Comparison of ENCODE assay signal across 8 cellular contexts in the genomic region with DNA sequence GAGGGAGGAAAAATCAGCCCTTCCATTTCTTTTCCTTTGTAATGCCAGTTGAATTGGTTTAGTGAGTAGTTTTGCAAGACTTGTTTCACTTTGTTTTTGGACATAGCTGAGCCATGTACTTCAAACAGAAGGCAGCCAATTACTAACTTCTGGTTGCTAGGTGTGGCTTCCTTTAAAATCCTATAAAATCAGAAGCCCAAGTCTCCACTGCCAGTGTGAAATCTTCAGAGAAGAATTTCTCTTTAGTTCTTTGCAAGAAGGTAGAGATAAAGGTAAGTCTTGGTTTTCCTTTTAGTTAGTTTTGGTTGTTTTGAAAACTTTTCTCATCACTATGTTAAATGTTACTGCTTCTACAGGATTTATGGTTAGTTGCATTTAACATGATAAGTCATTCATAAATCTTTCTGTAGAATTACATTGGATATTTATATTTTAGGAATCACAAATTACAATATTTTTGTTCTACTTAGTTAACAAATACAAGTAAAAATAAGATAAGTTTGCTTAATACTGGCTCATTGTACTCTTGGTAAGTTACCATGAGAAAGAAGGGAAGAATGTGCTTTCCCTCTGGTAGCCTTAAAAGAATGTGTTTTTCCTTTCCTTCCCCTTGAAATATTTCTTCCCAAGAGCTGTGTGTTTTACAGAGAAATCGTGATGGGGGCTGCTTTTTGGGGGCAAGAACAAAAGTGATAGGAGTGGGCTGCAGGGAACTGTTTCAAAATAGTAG. TPM values are rescaled to one million over a fixed set of nuclear protein-coding genes. Genes with fewer than 3 reads are reported as not detected.
DNase-seq lines count a peak whose midpoint lies in the region; FAIRE-seq and TF ChIP-seq lines count a peak whose summit lies in the region.

Gene ANXA1, plus strand, starts transcription at position 213 of the 730 bp plus-strand sequence. CDS start 6,671 bp downstream, outside the sequence.

- H3K27ac Mint-ChIP-seq in MCF 10A (ENCODE audit: low read depth, unreplicated experiment): peak within 1 kb of the TSS; percentile 97

- H3K4me3 Mint-ChIP-seq in MCF 10A (ENCODE audit: unreplicated experiment): peak within 1 kb of the TSS; percentile 88

- no peaks in the 10 kb centered on the region for H3K9me3 Mint-ChIP-seq in MCF 10A (ENCODE audit: unreplicated experiment)

- H3K4me1 ChIP-seq in kidney (ENCODE audit: control insufficient read depth in 1 of 2, insufficient read depth in 1 of 2, low read depth in 1 of 2, low read length in 2 of 2): peaks cover 0 to 3% of the 10 kb centered on the region in 2 donors

- H3K27me3 Mint-ChIP-seq in MCF 10A (ENCODE audit: insufficient read depth, unreplicated experiment): no peaks in the 10 kb centered on the region

- peaks cover 36% of the 10 kb centered on the region for H3K4me1 Mint-ChIP-seq in MCF 10A (ENCODE audit: insufficient read depth, unreplicated experiment)

- H3K36me3 ChIP-seq in kidney (ENCODE audit: control insufficient read depth in 1 of 2, insufficient read depth in 2 of 2, low read length in 2 of 2): no peaks in the 10 kb centered on the region

- peak within 1 kb of the TSS; percentile 44 to 51 for H3K9ac ChIP-seq in kidney (ENCODE audit: low read length in 2 of 2)

- H3K36me3 Mint-ChIP-seq in MCF 10A (ENCODE audit: insufficient read depth, unreplicated experiment): peaks cover 53% of the 10 kb centered on the region

- peak; percentile 81 for DNase-seq in Daoy (ENCODE audit: low read depth)
- peak; percentile 63 for DNase-seq in NCI-H1048 (lab: John Stamatoyannopoulos, UW)
- peak; percentile 89 for DNase-seq in MCF 10A (ENCODE audit: unreplicated experiment)
- no peak for DNase-seq in kidney
- DNase-seq in HuH-7.5 (ENCODE audit: low spot score): no peak
- DNase-seq in activated CD4-positive, alpha-beta T cell treated with anti-CD3 and anti-CD28 coated beads, Interleukin-2, amount 50 U/mL, for 4 hours: no peak
- no peak for DNase-seq in GM20000 (ENCODE audit: low spot score)

- CTCF ChIA-PET in MCF 10A (lab: Yijun Ruan, JAX): interaction anchor here (1.6 to 2.1 kb wide), 4 partner anchors 10 to 44 kb away, joined by 5 to 21 read pairs (median 6); no protein-coding TSS in a partner anchor

- H3K27ac ChIP-seq in kidney (ENCODE audit: low read depth in 2 of 2, low read length in 2 of 2): peak within 1 kb of the TSS in 1 of 2 donors; percentile 76
- H3K27ac ChIP-seq in temporal lobe (ENCODE audit: low read depth, low read length): no peak within 1 kb of the TSS

- peak; percentile 15 for FAIRE-seq in kidney (lab: Jason Lieb, UNC)

- POLR2A ChIA-PET in MCF 10A (lab: Yijun Ruan, JAX): interaction anchor here (0.6 to 3.5 kb wide), 15 partner anchors 9 to 1936 kb away, joined by 3 to 241 read pairs (median 10); partner anchors contain the start of gene NMRK1

- peak within 1 kb of the TSS; percentile 28 to 55 for H3K4me3 ChIP-seq in kidney (ENCODE audit: low read length in 2 of 2)

- no peaks in the 10 kb centered on the region for H3K9me3 ChIP-seq in kidney (ENCODE audit: control insufficient read depth in 1 of 2, low read length in 2 of 2)

- no TSS peak for BruUV-seq in MCF 10A (replicated peaks; lab: Mats Ljungman, UMichigan)

- TF ChIP-seq CTCF in MCF 10A (IDR thresholded peaks at IDR 0.05; ENCODE audit: unreplicated experiment) (no peak), kidney (IDR thresholded peaks at IDR 0.05; ENCODE audit: borderline replicate concordance, extremely low read depth, insufficient read depth) (no peak), GM20000 (IDR thresholded peaks at IDR 0.05; ENCODE audit: extremely low read depth, missing control alignments) (no peak)

- intact Hi-C loops in MCF 10A (cut with micrococcal nuclease) (loop anchor here (1.0 kb wide), 1 partner anchor 33 kb away; no protein-coding TSS in a partner anchor), kidney (cut with DNase I) (no loop called here)

RNA-seq across cellular contexts. Expression of gene ANXA1, which starts in this region (rescaled TPM):
- 826 and 1,064 TPM in 2 replicates for total RNA-seq in Daoy (2014; rRNA removed; shearing (Covaris generic))
- 731 and 810 TPM in 2 replicates for total RNA-seq in MCF 10A (2022)
- total RNA-seq in kidney: 250 TPM
- 65.2 TPM for polyA plus RNA-seq in kidney (ENCODE audit: insufficient read depth, low read depth, low replicate concordance)
- 20.4 TPM for total RNA-seq in temporal lobe

Comparison
In these comparisons a context has a peak if more than half of its experiments do, and no peak if none do; other contexts are left out.
1. RNA of gene ANXA1 (total RNA-seq): 826 to 1,064 TPM in Daoy, 731 to 810 TPM in MCF 10A and 250 TPM in kidney (single experiment); 20.4 TPM in temporal lobe (single experiment); every median in the first group is over 10 times any median in the second.
2. DNase-seq: peak in Daoy (single experiment), NCI-H1048 (single experiment) and MCF 10A (single experiment); none in kidney (single experiment), HuH-7.5 (single experiment), activated CD4-positive, alpha-beta T cell treated with anti-CD3 and anti-CD28 coated beads, Interleukin-2, amount 50 U/mL, for 4 hours (0 of 2) and GM20000 (single experiment).